25 cellular contexts compared by ENCODE assay signal in the genomic region with DNA sequence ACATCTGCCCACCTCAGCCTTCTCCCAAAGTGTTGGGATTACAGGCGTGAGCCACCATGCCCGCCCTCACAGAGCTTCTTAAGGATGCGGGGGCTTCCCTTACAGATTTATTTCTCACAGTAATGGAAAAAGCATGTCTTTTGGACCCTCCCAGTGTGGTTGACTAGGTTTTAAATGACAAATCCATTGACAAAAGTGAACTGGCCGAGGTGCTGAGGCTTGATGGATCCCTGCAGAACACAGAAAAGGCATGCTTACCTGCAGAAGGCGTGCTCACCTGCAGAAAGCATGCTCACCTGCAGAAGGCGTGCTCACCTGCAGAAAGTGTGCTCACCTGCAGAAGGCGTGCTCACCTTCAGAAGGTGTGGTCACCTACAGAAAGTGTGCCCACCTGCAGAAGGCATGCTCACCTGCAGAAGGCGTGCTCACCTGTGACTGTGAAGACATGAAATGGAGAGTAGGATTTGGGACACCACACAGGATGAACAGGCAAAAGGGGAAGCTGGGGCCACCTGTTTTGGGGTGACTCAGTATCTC. TPM values are rescaled to one million over a fixed set of nuclear protein-coding genes. Genes with fewer than 3 reads are reported as not detected.
DNase-seq lines count a peak whose midpoint lies in the region; ATAC-seq, FAIRE-seq and TF ChIP-seq lines count a peak whose summit lies in the region.
"Had no signal": no experiment of that assay in that cellular context is flagged by ENCODE, and none has a peak within 500 bp of the region (broad histone marks: within the 10 kb centered on the region; RNA-seq: fewer than 3 reads in every experiment).

No MANE protein-coding gene starts in this region.

- TF ChIP-seq CTCF in SK-N-SH (IDR thresholded peaks at IDR 0.05) (no peak), LNCAP (IDR thresholded peaks at IDR 0.05) (peak; percentile 27; the same call in 1 of the 2 replicates), WTC11 (IDR thresholded peaks at IDR 0.05) (no peak)

- TF ChIP-seq RAD21 in SK-N-SH (IDR thresholded peaks at IDR 0.05; ENCODE audit: low read length), result no peak

- H2AFZ ChIP-seq in SK-N-SH (ENCODE audit: low read depth) (no peak overlapping the region), neuronal stem cell (ENCODE audit: low read length) (no peak overlapping the region)

- H3K4me1 ChIP-seq in SK-N-SH (ENCODE audit: control insufficient read depth in 1 of 2, insufficient read depth in 2 of 2, low read depth in 1 of 2, low read length in 1 of 2), result 0 out of 4 replicates have a peak, but pooled peaks cover 0 to 8% of the 10 kb centered on the region in 2 experiments
- H3K4me1 ChIP-seq in neuronal stem cell (ENCODE audit: control insufficient read depth in 2 of 2, insufficient read depth in 1 of 2, low read depth in 1 of 2, low read length in 2 of 2), result no peaks in the 10 kb centered on the region
- H3K4me1 ChIP-seq: BLaER1 had no signal

- H3K4me3 ChIP-seq in SK-N-SH (ENCODE audit: low read depth in 2 of 2, low read length in 1 of 2) (no peak overlapping the region), neuronal stem cell (ENCODE audit: low read length in 2 of 2) (peak overlapping the region in 1 of 2 donors; percentile 69)
- H3K4me3 ChIP-seq: BLaER1 had no signal

- no peaks in the 10 kb centered on the region for H3K36me3 Mint-ChIP-seq in WTC11
- H3K36me3 Mint-ChIP-seq: IgD-negative memory B cell had no signal

- ATAC-seq in SK-N-SH treated with all-trans-retinoic acid at 6 μM for 48 hours (no peak), WTC11 (0 out of 2 replicates have a peak, but pooled peaks have one; percentile 21), HG03442 (IDR thresholded peaks at IDR 0.05; ENCODE audit: unreplicated experiment) (no peak), GM18498 (IDR thresholded peaks at IDR 0.05; ENCODE audit: unreplicated experiment) (no peak)

- no peak overlapping the region for H3K23ac ChIP-seq in neuronal stem cell (ENCODE audit: low read depth, low read length, poor library complexity)

- H3K9ac ChIP-seq in SK-N-SH (no peak overlapping the region), neuronal stem cell (ENCODE audit: low read depth, low read length, poor library complexity) (no peak overlapping the region)
- H3K9ac ChIP-seq: BLaER1 had no signal

- no peak overlapping the region for H2BK5ac ChIP-seq in neuronal stem cell (ENCODE audit: low read length)

- FAIRE-seq in urothelium cell line (lab: Jason Lieb, UNC), result no peak
- FAIRE-seq: HTR-8/SVneo had no signal

- no peaks in the 10 kb centered on the region for H4K20me1 ChIP-seq in SK-N-SH (ENCODE audit: insufficient read depth)
- H4K20me1 ChIP-seq: BLaER1 had no signal

- H3K4ac ChIP-seq in neuronal stem cell (ENCODE audit: low read length), result no peak overlapping the region

- no peak overlapping the region for H2AK5ac ChIP-seq in neuronal stem cell (ENCODE audit: low read depth, low read length)

- H3K4me2 ChIP-seq in SK-N-SH (no peak overlapping the region), neuronal stem cell (ENCODE audit: insufficient read depth, low read length, poor library complexity, severe bottlenecking) (no peak overlapping the region)
- H3K4me2 ChIP-seq: BLaER1 had no signal

- H2BK12ac ChIP-seq in neuronal stem cell (ENCODE audit: low read length), result peak overlapping the region; percentile 64

- no peak overlapping the region for H3K27ac Mint-ChIP-seq in WTC11
- H3K27ac Mint-ChIP-seq: CD8-positive, alpha-beta memory T cell; H9; IgD-negative memory B cell had no signal

- no peak overlapping the region for H2BK120ac ChIP-seq in neuronal stem cell (ENCODE audit: low read depth, low read length)

- no peaks in the 10 kb centered on the region for H3K79me1 ChIP-seq in neuronal stem cell (ENCODE audit: low read depth, low read length)

- no peak overlapping the region for H2BK15ac ChIP-seq in neuronal stem cell (ENCODE audit: low read length)

- no peak overlapping the region for H3K18ac ChIP-seq in neuronal stem cell (ENCODE audit: low read length)

- H3K4me1 Mint-ChIP-seq in WTC11, result no peaks in the 10 kb centered on the region
- H3K4me1 Mint-ChIP-seq: CD8-positive, alpha-beta memory T cell; H9; IgD-negative memory B cell had no signal

- POLR2A ChIA-PET in SK-N-SH (lab: Yijun Ruan, JAX), result no interaction called here
- POLR2A ChIA-PET in WTC11 (lab: Charles Lee), result no interaction called here

- no peak overlapping the region for H4K91ac ChIP-seq in neuronal stem cell (ENCODE audit: low read depth, low read length, poor library complexity)

- H3K9me2 ChIP-seq in SK-N-SH, result no peaks in the 10 kb centered on the region

- H3F3A ChIP-seq in SK-N-SH (replicated peaks; ENCODE audit: insufficient read depth), result no peaks in the 10 kb centered on the region

- H3K36me3 ChIP-seq in SK-N-SH (replicated peaks in 1 of 2; ENCODE audit: control insufficient read depth in 1 of 2, insufficient read depth in 2 of 2, low read length in 1 of 2), result no peaks in the 10 kb centered on the region
- no peaks in the 10 kb centered on the region for H3K36me3 ChIP-seq in neuronal stem cell (replicated peaks in 1 of 2; ENCODE audit: control insufficient read depth in 2 of 2, insufficient read depth in 2 of 2, low read length in 2 of 2)
- H3K36me3 ChIP-seq: BLaER1 had no signal

- no peak overlapping the region for H3K4me3 Mint-ChIP-seq in WTC11
- H3K4me3 Mint-ChIP-seq: CD8-positive, alpha-beta memory T cell; H9; IgD-negative memory B cell had no signal

- no peak for DNase-seq in SK-N-SH
- DNase-seq in WTC11 (ENCODE audit: low spot score), result no peak
- no peak for DNase-seq in neuronal stem cell (ENCODE audit: low spot score)
- DNase-seq in urothelium cell line (ENCODE audit: low spot score), result no peak
- DNase-seq: CD8-positive, alpha-beta memory T cell; GDM1; H9; NCI-H1105; NCI-H187; NCI-H345; NCI-H524 treated with DMSO at 0.1 percent for 48 hours; RPMI8226; SHP77 treated with DMSO at 0.1 percent for 48 hours; T-helper 1 cell had no signal

- WGBS in SK-N-SH (ENCODE audit: low lambda C conversion rate), result 49% methylated on average over 8 of the region's 8 CpGs
- WGBS in neuronal stem cell (ENCODE audit: extremely low coverage in 2 of 2, insufficient read length in 2 of 2, insufficient replicate concordance in 1 of 2), 2 donors, result no CpG with 5 or more reads among the region's 8 CpGs

- no peak overlapping the region for H3K14ac ChIP-seq in neuronal stem cell (ENCODE audit: low read length)

- H3K27me3 Mint-ChIP-seq in WTC11 (ENCODE audit: low read depth), result peaks cover 20% of the 10 kb centered on the region

- no peaks in the 10 kb centered on the region for H3K79me2 ChIP-seq in SK-N-SH (ENCODE audit: insufficient read depth)

- TF ChIP-seq EP300 in SK-N-SH (IDR thresholded peaks at IDR 0.05; ENCODE audit: borderline replicate concordance in 1 of 2, low read depth in 1 of 2, low read length in 1 of 2), result no peak

- no peak overlapping the region for H4K8ac ChIP-seq in neuronal stem cell (ENCODE audit: low read depth, low read length)

- H3K27me3 ChIP-seq in SK-N-SH (ENCODE audit: insufficient read depth), result no peaks in the 10 kb centered on the region; the same call in 1 of the 2 replicates
- H3K27me3 ChIP-seq in neuronal stem cell (ENCODE audit: control insufficient read depth in 3 of 3, insufficient read depth in 3 of 3, low read depth in 1 of 3, low read length in 3 of 3), result peaks cover 0 to 1% (median 0%) of the 10 kb centered on the region in 3 experiments
- H3K27me3 ChIP-seq: BLaER1 had no signal

- CTCF ChIA-PET in SK-N-SH (lab: Yijun Ruan, JAX) (interaction anchor here (1.1 to 3.5 kb wide), 2 partner anchors 21 to 167 kb away, joined by 3 to 10 read pairs; no protein-coding TSS in a partner anchor), WTC11 (lab: Charles Lee) (interaction anchor here (1.6 to 2.0 kb wide), 2 partner anchors 12 to 167 kb away, joined by 5 to 6 read pairs; no protein-coding TSS in a partner anchor)

- H3K9me3 Mint-ChIP-seq in WTC11, result no peaks in the 10 kb centered on the region
- H3K9me3 Mint-ChIP-seq: CD8-positive, alpha-beta memory T cell; H9; IgD-negative memory B cell had no signal

- 0 out of 2 replicates have a peak, but pooled peaks cover 3% of the 10 kb centered on the region for H3K9me3 ChIP-seq in SK-N-SH
- H3K9me3 ChIP-seq in neuronal stem cell (replicated peaks in 1 of 2; ENCODE audit: control insufficient read depth in 2 of 2, insufficient read depth in 1 of 2, low read depth in 1 of 2, low read length in 2 of 2), result peaks cover 0 to 2% of the 10 kb centered on the region in 2 donors
- H3K9me3 ChIP-seq: BLaER1 had no signal

- H3K27ac ChIP-seq in SK-N-SH (ENCODE audit: low read depth in 2 of 2, low read length in 1 of 2), result no peak overlapping the region
- H3K27ac ChIP-seq in neuronal stem cell (replicated peaks; ENCODE audit: low read length), result no peak overlapping the region
- H3K27ac ChIP-seq: BLaER1, HL-60 had no signal

TF ChIP-seq in SK-N-SH treated with all-trans-retinoic acid at 6 μM for 48 hours, 23 proteins besides CTCF, POLR2A, EP300 and RAD21 (continues in another document):
- TF ChIP-seq ESRRG (CRISPR knock-in tag; IDR thresholded peaks at IDR 0.05) (no peak), GLIS3 (CRISPR knock-in tag; IDR thresholded peaks at IDR 0.05) (no peak), ZNF565 (CRISPR knock-in tag; conservative IDR thresholded peaks at IDR 0.05; ENCODE audit: low read depth) (no peak)

TF ChIP-seq in WTC11, 78 proteins besides CTCF, POLR2A, EP300 and RAD21 (continues in another document):
- no peak for TF ChIP-seq NR2C2 (CRISPR knock-in tag; IDR thresholded peaks at IDR 0.05)

RNA-seq across cellular contexts. Expression of a gene that starts 15.1 kb away (rescaled TPM):
- 74.3 and 93.5 TPM in 2 replicates for polyA plus RNA-seq in SK-N-SH (2012; rRNA removed)
- 70.3 and 97.7 TPM in 2 replicates for polyA plus RNA-seq in SK-N-SH (2012; cell fraction: cytosol; rRNA removed)
- polyA plus RNA-seq in SK-N-SH (2012; cell fraction: nucleus; rRNA removed), result 116 and 206 TPM in 2 replicates
- total RNA-seq in WTC11 (2021), result 19.1 to 25.7 TPM (median 24.1 TPM) in 3 replicates
- 38.4 TPM for polyA plus RNA-seq in neuronal stem cell (2013, experiment 1 of 2)
- 38.3 TPM for polyA plus RNA-seq in neuronal stem cell (2013, experiment 2 of 2)

RNA-seq across cellular contexts. Expression of a gene that starts 30.0 kb away (rescaled TPM):
- not detected in 2 replicates for polyA plus RNA-seq in SK-N-SH (2012; rRNA removed)
- not detected in 2 replicates for polyA plus RNA-seq in SK-N-SH (2012; cell fraction: cytosol; rRNA removed)
- polyA plus RNA-seq in SK-N-SH (2012; cell fraction: nucleus; rRNA removed), result not detected in 2 replicates
- not detected in 3 replicates for total RNA-seq in WTC11 (2021)
- polyA plus RNA-seq in neuronal stem cell (2013, experiment 1 of 2), result not detected
- polyA plus RNA-seq in neuronal stem cell (2013, experiment 2 of 2), result not detected
- total RNA-seq: A673; CD8-positive, alpha-beta memory T cell; Daoy; H9; LHCN-M2 had no signal
- polyA plus RNA-seq: CD8-positive, alpha-beta memory T cell; IgD-negative memory B cell had no signal

RNA-seq across cellular contexts. Expression of a gene that starts 54.4 kb away (rescaled TPM):
- polyA plus RNA-seq in SK-N-SH (2012; rRNA removed), result 0.43 TPM in 1 of 2 replicates, not detected in the other
- polyA plus RNA-seq in SK-N-SH (2012; cell fraction: cytosol; rRNA removed), result 0.08 and 0.12 TPM in 2 replicates
- polyA plus RNA-seq in SK-N-SH (2012; cell fraction: nucleus; rRNA removed), result 0.22 TPM in 1 of 2 replicates, not detected in the other
- 0.71 to 1.2 TPM (median 0.77 TPM) in 3 replicates for total RNA-seq in WTC11 (2021)
- polyA plus RNA-seq in neuronal stem cell (2013, experiment 1 of 2), result not detected
- not detected for polyA plus RNA-seq in neuronal stem cell (2013, experiment 2 of 2)
- total RNA-seq: A673, Daoy, H9, LHCN-M2 had no signal
- polyA plus RNA-seq: IgD-negative memory B cell had no signal
